ENCODE assay signal across 1 cellular context in genomic region chr11:131063638-131064037, GRCh38.
TF ChIP-seq lines count a peak whose summit lies in the region.

No MANE protein-coding gene starts in this region.

TF ChIP-seq in WTC11, 78 proteins besides CTCF, POLR2A, EP300 and RAD21 (continued from another document):
- TF ChIP-seq ZNF281 (CRISPR knock-in tag; IDR thresholded peaks at IDR 0.05) (no peak), ELF4 (CRISPR knock-in tag; IDR thresholded peaks at IDR 0.05; ENCODE audit: low read depth) (no peak), HMGA2 (CRISPR knock-in tag; IDR thresholded peaks at IDR 0.05) (no peak), OVOL2 (CRISPR knock-in tag; IDR thresholded peaks at IDR 0.05; ENCODE audit: borderline replicate concordance) (no peak), MLX (CRISPR knock-in tag; IDR thresholded peaks at IDR 0.05) (no peak), E2F1 (CRISPR knock-in tag; IDR thresholded peaks at IDR 0.05) (no peak)
TF ChIP-seq in WTC11: peak in this region for 0.
